28 cellular contexts compared by ENCODE assay signal in genomic region chr17:47231866-47232265, GRCh38. TPM values are rescaled to one million over a fixed set of nuclear protein-coding genes. Genes with fewer than 3 reads are reported as not detected.
"Had no signal": no experiment of that assay in that cellular context is flagged by ENCODE, and none has a peak within 500 bp of the region (broad histone marks: within the 10 kb centered on the region; RNA-seq: fewer than 3 reads in every experiment).

No MANE protein-coding gene starts in this region.

- H3K9me3 Mint-ChIP-seq: IgD-negative memory B cell had no signal

- H3K9me3 ChIP-seq: Peyer's patch, SJCRH30 had no signal

- H3K27me3 ChIP-seq: Peyer's patch, SJCRH30 had no signal

- H3K9ac ChIP-seq: KMS-11 had no signal

- H3K27ac ChIP-seq: HL-60, KMS-11, Peyer's patch, SJCRH30 had no signal

- H3K4me2 ChIP-seq: PC-9 had no signal

- H3K36me3 ChIP-seq: Peyer's patch, SJCRH30 had no signal

- H3K4me3 ChIP-seq: K562, PC-9, Peyer's patch, SJCRH30 had no signal

- ATAC-seq: K562, Right ventricle myocardium inferior, SK-N-SH treated with all-trans-retinoic acid at 6 μM for 48 hours had no signal

- DNase-seq: MV-4-11, NCI-H1048, NCI-H1105, NCI-H1417, NCI-H146, NCI-H1694 treated with DMSO at 0.1 percent for 48 hours, NCI-H2029, NCI-H2081 treated with DMSO at 0.1 percent for 48 hours, NCI-H2171, NCI-H226, NCI-H446, NCI-H510A, NCI-H524 treated with DMSO at 0.1 percent for 48 hours, NCI-H69, NCI-H774, OCI-M1, PC-9, Peyer's patch, SHP77 treated with DMSO at 0.1 percent for 48 hours, SJCRH30 had no signal

- H2AFZ ChIP-seq: PC-9 had no signal

RNA-seq across cellular contexts. Expression of gene MYL4, which starts 22.7 kb away (rescaled TPM):
- total RNA-seq: MCF 10A, PC-9, RPMI7951 had no signal
